Comparison of ENCODE assay signal across 15 cellular contexts in genomic region chr22:46974631-46975585, GRCh38.
"Had no signal": no experiment of that assay in that cellular context is flagged by ENCODE, and none has a peak within 500 bp of the region (broad histone marks: within the 10 kb centered on the region; RNA-seq: fewer than 3 reads in every experiment).

No MANE protein-coding gene starts in this region.

- H3K4me3 ChIP-seq: body of pancreas, dorsolateral prefrontal cortex, left lung, neural progenitor cell, pancreas, suprapubic skin, transverse colon had no signal

- H3K9me3 ChIP-seq: body of pancreas, left lung, pancreas, suprapubic skin, transverse colon had no signal

- H3K27me3 Mint-ChIP-seq: activated naive CD8-positive, alpha-beta T cell had no signal

- DNase-seq: activated CD4-positive, alpha-beta T cell treated with anti-CD3 and anti-CD28 coated beads for 1 hour; activated CD4-positive, alpha-beta T cell treated with anti-CD3 and anti-CD28 coated beads, Interleukin-2, amount 50 U/mL, for 48 hours; body of pancreas; dorsolateral prefrontal cortex; hypothalamus; stimulated activated CD8-positive, alpha-beta memory T cell treated with anti-CD3 and anti-CD28 coated beads, Interleukin-4, amount 100 ng/mL, for 48 hours; stimulated activated naive CD4-positive, alpha-beta T cell treated with Interleukin-2 at 50 U/mL for 16 hours; T-helper 2 cell; transverse colon had no signal

- H3K27ac ChIP-seq: body of pancreas, dorsolateral prefrontal cortex, left lung, neural progenitor cell, pancreas, suprapubic skin, transverse colon, VCaP had no signal

- H3K27ac Mint-ChIP-seq: activated naive CD8-positive, alpha-beta T cell; neural progenitor cell had no signal

- H3K36me3 ChIP-seq: neural progenitor cell, pancreas, transverse colon had no signal

- H3K4me1 ChIP-seq: transverse colon had no signal

- ATAC-seq: body of pancreas, left lung, pancreas had no signal

- H3K4me3 Mint-ChIP-seq: activated naive CD8-positive, alpha-beta T cell; neural progenitor cell had no signal

- H3K27me3 ChIP-seq: body of pancreas, dorsolateral prefrontal cortex, left lung, neural progenitor cell, pancreas, suprapubic skin, transverse colon had no signal
